ENCODE assay signal across 1 cellular context in genomic region chr4:53854991-53855885, GRCh38.
TF ChIP-seq lines count a peak whose summit lies in the region.

No MANE protein-coding gene starts in this region.

TF ChIP-seq in GM12878, 131 proteins besides CTCF, POLR2A, EP300 and RAD21 (continued from another document):
- TF ChIP-seq ATF2 (IDR thresholded peaks at IDR 0.05; ENCODE audit: low read length) = no peak
- no peak for TF ChIP-seq TCF3 (IDR thresholded peaks at IDR 0.05; ENCODE audit: borderline replicate concordance, insufficient read depth, low read depth, low read length)
- no peak for TF ChIP-seq POLR2AphosphoS5 (IDR thresholded peaks at IDR 0.05; ENCODE audit: low read length)
- TF ChIP-seq ZSCAN29 (IDR thresholded peaks at IDR 0.05) = no peak
- no peak for TF ChIP-seq ZBTB11 (CRISPR knock-in tag; IDR thresholded peaks at IDR 0.05)
- no peak for TF ChIP-seq SMC3 (IDR thresholded peaks at IDR 0.05; ENCODE audit: borderline replicate concordance, low read length)
- no peak for TF ChIP-seq RAD51 (IDR thresholded peaks at IDR 0.05)
- TF ChIP-seq ASH2L (IDR thresholded peaks at IDR 0.05; ENCODE audit: borderline replicate concordance, low read depth) = no peak
- TF ChIP-seq MEF2B (IDR thresholded peaks at IDR 0.05; ENCODE audit: partially characterized antibody, poor library complexity, severe bottlenecking) = no peak
- TF ChIP-seq BCLAF1 (IDR thresholded peaks at IDR 0.05) = no peak
